1 cellular context compared by ENCODE assay signal in genomic region chrX:115534383-115534782, GRCh38.
A peak's percentile ranks its signal among the peaks of the same experiment; 100 is the strongest.
TF ChIP-seq lines count a peak whose summit lies in the region.

No MANE protein-coding gene starts in this region.

TF ChIP-seq in HEK293, 187 proteins besides CTCF, POLR2A, EP300 and RAD21 (continued from another document):
- TF ChIP-seq PRDM4 (tag by site-specific recombination; IDR thresholded peaks at IDR 0.05) = no peak
- no peak for TF ChIP-seq BCL11A (tag by site-specific recombination; IDR thresholded peaks at IDR 0.05; ENCODE audit: low read depth)
- peak; percentile 90 for TF ChIP-seq ZNF433 (tag by site-specific recombination; IDR thresholded peaks at IDR 0.05; ENCODE audit: low read depth)
